Comparison of ENCODE assay signal across 16 cellular contexts in genomic region chr20:59176812-59177211, GRCh38. TPM values are rescaled to one million over a fixed set of nuclear protein-coding genes. Genes with fewer than 3 reads are reported as not detected.
DNase-seq lines count a peak whose midpoint lies in the region; ATAC-seq and TF ChIP-seq lines count a peak whose summit lies in the region.
"Had no signal": no experiment of that assay in that cellular context is flagged by ENCODE, and none has a peak within 500 bp of the region (broad histone marks: within the 10 kb centered on the region; RNA-seq: fewer than 3 reads in every experiment).

No MANE protein-coding gene starts in this region.

- no peaks in the 10 kb centered on the region for H3K9me3 Mint-ChIP-seq in activated naive CD4-positive, alpha-beta T cell treated with anti-CD3 and anti-CD28 coated beads, Interleukin-2, amount 10 ng/mL, durations not matched to agents 7 days and 5 days
- H3K9me3 Mint-ChIP-seq in CD8-positive, alpha-beta memory T cell, result no peaks in the 10 kb centered on the region
- H3K9me3 Mint-ChIP-seq in activated T-helper 17 cell treated with anti-CD3 and anti-CD28 coated beads, Interleukin-2, amount 50 U/mL, for 72 hours, result no peaks in the 10 kb centered on the region
- H3K9me3 Mint-ChIP-seq in natural killer cell, result no peaks in the 10 kb centered on the region

- POLR2A ChIA-PET in CD8-positive, alpha-beta memory T cell (lab: Charles Lee), result interaction anchor here (1.7 kb wide), 1 partner anchor 12 kb away, joined by 8 read pairs; the partner anchor contains the start of gene ZNF831

- H3K36me3 ChIP-seq in CD8-positive, alpha-beta memory T cell (ENCODE audit: insufficient read depth, low read length), result peaks cover 17% of the 10 kb centered on the region

- CTCF ChIA-PET in activated naive CD4-positive, alpha-beta T cell treated with anti-CD3 and anti-CD28 coated beads, Interleukin-2, amount 10 ng/mL, durations not matched to agents 7 days and 5 days (lab: Charles Lee), result interaction anchor here (2.8 kb wide), 1 partner anchor 11 kb away, joined by 16 read pairs; no protein-coding TSS in a partner anchor
- CTCF ChIA-PET in CD8-positive, alpha-beta memory T cell (lab: Charles Lee), result interaction anchor here (1.8 to 4.1 kb wide), 3 partner anchors 11 to 54 kb away, joined by 5 to 13 read pairs (median 7); no protein-coding TSS in a partner anchor

- peak overlapping the region; percentile 95 for H3K27ac Mint-ChIP-seq in activated naive CD4-positive, alpha-beta T cell treated with anti-CD3 and anti-CD28 coated beads, Interleukin-2, amount 10 ng/mL, durations not matched to agents 7 days and 5 days
- H3K27ac Mint-ChIP-seq in CD8-positive, alpha-beta memory T cell, result peak overlapping the region in 7 of 8 donors; percentile 90 to 99 (median 98)
- no peak overlapping the region for H3K27ac Mint-ChIP-seq in activated T-helper 17 cell treated with anti-CD3 and anti-CD28 coated beads, Interleukin-2, amount 50 U/mL, for 72 hours
- H3K27ac Mint-ChIP-seq in natural killer cell, result peak overlapping the region; percentile 96 to 98

- ATAC-seq in activated T-helper 17 cell treated with anti-CD3 and anti-CD28 coated beads, Interleukin-2, amount 50 U/mL, for 72 hours (replicated peaks), result no peak
- ATAC-seq in natural killer cell, result no peak
- ATAC-seq in GM21367 (IDR thresholded peaks at IDR 0.05; ENCODE audit: unreplicated experiment), result no peak
- ATAC-seq: K562 had no signal

- H3K4me3 Mint-ChIP-seq in activated naive CD4-positive, alpha-beta T cell treated with anti-CD3 and anti-CD28 coated beads, Interleukin-2, amount 10 ng/mL, durations not matched to agents 7 days and 5 days, result no peak overlapping the region
- H3K4me3 Mint-ChIP-seq in CD8-positive, alpha-beta memory T cell, result peak overlapping the region; percentile 72 to 91 (median 87)
- peak overlapping the region; percentile 80 for H3K4me3 Mint-ChIP-seq in activated T-helper 17 cell treated with anti-CD3 and anti-CD28 coated beads, Interleukin-2, amount 50 U/mL, for 72 hours
- peak overlapping the region; percentile 95 for H3K4me3 Mint-ChIP-seq in natural killer cell

- H3K27ac ChIP-seq in CD8-positive, alpha-beta memory T cell (ENCODE audit: low read depth, low read length), result no peak overlapping the region
- H3K27ac ChIP-seq: PC-9 had no signal

- peaks cover 78% of the 10 kb centered on the region for H3K4me1 ChIP-seq in CD8-positive, alpha-beta memory T cell (ENCODE audit: insufficient read depth, low read length)

- no peaks in the 10 kb centered on the region for H3K27me3 Mint-ChIP-seq in activated naive CD4-positive, alpha-beta T cell treated with anti-CD3 and anti-CD28 coated beads, Interleukin-2, amount 10 ng/mL, durations not matched to agents 7 days and 5 days
- H3K27me3 Mint-ChIP-seq in CD8-positive, alpha-beta memory T cell, result peaks cover 0 to 2% of the 10 kb centered on the region in 2 donors
- no peaks in the 10 kb centered on the region for H3K27me3 Mint-ChIP-seq in activated T-helper 17 cell treated with anti-CD3 and anti-CD28 coated beads, Interleukin-2, amount 50 U/mL, for 72 hours
- H3K27me3 Mint-ChIP-seq in natural killer cell (ENCODE audit: low read depth in 2 of 2), result no peaks in the 10 kb centered on the region

- peaks cover 66% of the 10 kb centered on the region for H3K4me1 Mint-ChIP-seq in activated naive CD4-positive, alpha-beta T cell treated with anti-CD3 and anti-CD28 coated beads, Interleukin-2, amount 10 ng/mL, durations not matched to agents 7 days and 5 days
- peaks cover 91 to 99% (median 99%) of the 10 kb centered on the region in 3 donors for H3K4me1 Mint-ChIP-seq in CD8-positive, alpha-beta memory T cell
- H3K4me1 Mint-ChIP-seq in activated T-helper 17 cell treated with anti-CD3 and anti-CD28 coated beads, Interleukin-2, amount 50 U/mL, for 72 hours, result peaks cover 69% of the 10 kb centered on the region
- peaks cover 87 to 94% of the 10 kb centered on the region in 2 donors for H3K4me1 Mint-ChIP-seq in natural killer cell

- TF ChIP-seq CTCF in natural killer cell (IDR thresholded peaks at IDR 0.05), result no peak

- no peak for DNase-seq in activated naive CD4-positive, alpha-beta T cell treated with anti-CD3 and anti-CD28 coated beads, Interleukin-2, amount 10 ng/mL, durations not matched to agents 7 days and 5 days
- no peak for DNase-seq in activated naive CD4-positive, alpha-beta T cell (lab: John Stamatoyannopoulos, UW)
- DNase-seq in CD8-positive, alpha-beta memory T cell, result no peak
- DNase-seq in natural killer cell, result no peak
- DNase-seq in HK-2 (ENCODE audit: unreplicated experiment), result no peak
- DNase-seq in NK-92 (lab: John Stamatoyannopoulos, UW; ENCODE audit: unreplicated experiment), result no peak
- DNase-seq: AML-193, GOT3, NCI-H1092 treated with DMSO at 0.1 percent for 48 hours, NCI-H1694, PC-9 had no signal

- H3K9me3 ChIP-seq in CD8-positive, alpha-beta memory T cell (ENCODE audit: low read length), result no peaks in the 10 kb centered on the region

- intact Hi-C loops in natural killer cell (cut with micrococcal nuclease), result loop anchor here (2.0 kb wide), 1 partner anchor 56 kb away; no protein-coding TSS in a partner anchor

- H3K4me3 ChIP-seq in CD8-positive, alpha-beta memory T cell (ENCODE audit: low read length), result no peak overlapping the region
- H3K4me3 ChIP-seq: K562, PC-9 had no signal

- H3K27me3 ChIP-seq in CD8-positive, alpha-beta memory T cell (ENCODE audit: insufficient read depth, low read length, poor library complexity, severe bottlenecking), result no peaks in the 10 kb centered on the region

- H3K36me3 Mint-ChIP-seq in activated naive CD4-positive, alpha-beta T cell treated with anti-CD3 and anti-CD28 coated beads, Interleukin-2, amount 10 ng/mL, durations not matched to agents 7 days and 5 days, result peaks cover 68% of the 10 kb centered on the region
- peaks cover 22 to 89% (median 42%) of the 10 kb centered on the region in 3 donors for H3K36me3 Mint-ChIP-seq in CD8-positive, alpha-beta memory T cell
- H3K36me3 Mint-ChIP-seq in activated T-helper 17 cell treated with anti-CD3 and anti-CD28 coated beads, Interleukin-2, amount 50 U/mL, for 72 hours (ENCODE audit: low read depth), result peaks cover 62% of the 10 kb centered on the region
- H3K36me3 Mint-ChIP-seq in natural killer cell, result no peaks in the 10 kb centered on the region

RNA-seq across cellular contexts. Expression of gene ZNF831, which starts 13.2 kb away (rescaled TPM):
- total RNA-seq in CD8-positive, alpha-beta memory T cell, result 1 to 10 TPM; 6.4 to 6.9 TPM
- polyA plus RNA-seq in CD8-positive, alpha-beta memory T cell, result 12.1 TPM
- total RNA-seq in activated T-helper 17 cell treated with anti-CD3 and anti-CD28 coated beads, Interleukin-2, amount 50 U/mL, for 72 hours, result 10 to 100 TPM; 13.5 to 17.8 TPM
- 10 to 100 TPM; 24.8 to 42.0 (median 40.2) TPM for total RNA-seq in natural killer cell
- total RNA-seq: A673, K562, M059J, PC-9 had no signal
- polyA plus RNA-seq: K562 had no signal
